14 cellular contexts compared by ENCODE assay signal in genomic region chr1:27549807-27550408, GRCh38. TPM values are rescaled to one million over a fixed set of nuclear protein-coding genes. Genes with fewer than 3 reads are reported as not detected.
DNase-seq lines count a peak whose midpoint lies in the region; ATAC-seq and TF ChIP-seq lines count a peak whose summit lies in the region.
"Had no signal": no experiment of that assay in that cellular context is flagged by ENCODE, and none has a peak within 500 bp of the region (broad histone marks: within the 10 kb centered on the region; RNA-seq: fewer than 3 reads in every experiment).

No MANE protein-coding gene starts in this region.

- no peaks in the 10 kb centered on the region for H3K4me1 ChIP-seq in cardiac muscle cell (ENCODE audit: low read depth)
- H3K4me1 ChIP-seq in tibial artery = peaks cover 4 to 44% (median 38%) of the 10 kb centered on the region in 4 donors

- peak overlapping the region; percentile 43 for H3K27ac ChIP-seq in cardiac muscle cell
- peak overlapping the region; percentile 99 for H3K27ac ChIP-seq in RWPE1
- H3K27ac ChIP-seq in tibial artery = peak overlapping the region; percentile 33 to 82
- H3K27ac ChIP-seq: BLaER1 treated with 17β-estradiol and CSF1 and Interleukin-3, amounts not matched to agents 10 nM and 100 nM; HL-60 had no signal

- no peak for TF ChIP-seq CTCF in cardiac muscle cell (IDR thresholded peaks at IDR 0.05; ENCODE audit: low read depth, low read length)
- TF ChIP-seq CTCF in RWPE1 (conservative IDR thresholded peaks at IDR 0.05; ENCODE audit: low read depth) = no peak
- TF ChIP-seq CTCF in tibial artery (IDR thresholded peaks at IDR 0.05) = no peak

- H3K36me3 ChIP-seq in cardiac muscle cell (peaks cover 34% of the 10 kb centered on the region), tibial artery (peaks cover 40 to 75% (median 62%) of the 10 kb centered on the region in 3 donors)

- ATAC-seq in Right ventricle myocardium inferior (no peak), left lobe of liver (no peak), HG03354 (IDR thresholded peaks at IDR 0.05; ENCODE audit: poor library complexity, severe bottlenecking, unreplicated experiment) (no peak)

- intact Hi-C loops in Right ventricle myocardium inferior (cut with DNase I) = no loop called here
- intact Hi-C loops in tibial artery (cut with DNase I; ENCODE audit: low total_unique reads) = loop anchor here (10.0 kb wide), 1 partner anchor 115 kb away; no protein-coding TSS in a partner anchor

- no peaks in the 10 kb centered on the region for H3K27me3 ChIP-seq in cardiac muscle cell
- H3K27me3 ChIP-seq in tibial artery = no peaks in the 10 kb centered on the region
- H3K27me3 ChIP-seq: BLaER1 treated with 17β-estradiol and CSF1 and Interleukin-3, amounts not matched to agents 10 nM and 100 nM had no signal

- POLR2A ChIA-PET in RWPE1 (lab: Yijun Ruan, JAX; ENCODE audit: low non-redundant PET) = no interaction called here

- H3K9me3 ChIP-seq in cardiac muscle cell (ENCODE audit: low read depth) (no peaks in the 10 kb centered on the region), tibial artery (no peaks in the 10 kb centered on the region)

- CTCF ChIA-PET in RWPE1 (lab: Yijun Ruan, JAX) = no interaction called here

- DNase-seq in cardiac muscle cell (ENCODE audit: low read depth in 1 of 2, low spot score in 1 of 2) = no peak
- no peak for DNase-seq in Right ventricle myocardium inferior (ENCODE audit: missing footprints)
- no peak for DNase-seq in RWPE1 (ENCODE audit: low spot score)
- DNase-seq in left lobe of liver (ENCODE audit: low spot score) = peak; percentile 46
- no peak for DNase-seq in tibial artery
- DNase-seq in kidney tubule cell (ENCODE audit: low spot score) = no peak
- DNase-seq: ACHN; CD4-positive, CD25-positive, alpha-beta regulatory T cell; GF-D8; HCEC 1CT; HFFc6 had no signal

- H3K4me3 ChIP-seq in cardiac muscle cell (no peak overlapping the region), tibial artery (no peak overlapping the region)
- H3K4me3 ChIP-seq: BLaER1 treated with 17β-estradiol and CSF1 and Interleukin-3, amounts not matched to agents 10 nM and 100 nM had no signal

RNA-seq across cellular contexts. Expression of gene AHDC1, which starts 54.0 kb away (rescaled TPM):
- total RNA-seq in cardiac muscle cell (31.0 and 58.1 TPM in 2 replicates), Right ventricle myocardium inferior (51.2 TPM), left lobe of liver (20.0 TPM)
- polyA plus RNA-seq in cardiac muscle cell = 16.3 and 21.1 TPM in 2 replicates

RNA-seq across cellular contexts. Expression of gene WASF2, which starts 59.9 kb away (rescaled TPM):
- total RNA-seq in cardiac muscle cell = 18.8 and 32.7 TPM in 2 replicates
- polyA plus RNA-seq in cardiac muscle cell = 53.4 and 69.2 TPM in 2 replicates
- total RNA-seq in Right ventricle myocardium inferior = 57.3 TPM
- total RNA-seq in left lobe of liver = 27.9 TPM

Comparison
In these comparisons a context has a peak if more than half of its experiments do, and no peak if none do; other contexts are left out.
1. H3K27ac ChIP-seq: peak in every context shown above with its lines; median percentile 99 in RWPE1; 58 in tibial artery; 43 in cardiac muscle cell.